Comparison of ENCODE assay signal across 8 cellular contexts in genomic region chr10:1056326-1057105, GRCh38. TPM values are rescaled to one million over a fixed set of nuclear protein-coding genes. Genes with fewer than 3 reads are reported as not detected.
DNase-seq lines count a peak whose midpoint lies in the region; ATAC-seq, FAIRE-seq and TF ChIP-seq lines count a peak whose summit lies in the region.

A gene with protein sequence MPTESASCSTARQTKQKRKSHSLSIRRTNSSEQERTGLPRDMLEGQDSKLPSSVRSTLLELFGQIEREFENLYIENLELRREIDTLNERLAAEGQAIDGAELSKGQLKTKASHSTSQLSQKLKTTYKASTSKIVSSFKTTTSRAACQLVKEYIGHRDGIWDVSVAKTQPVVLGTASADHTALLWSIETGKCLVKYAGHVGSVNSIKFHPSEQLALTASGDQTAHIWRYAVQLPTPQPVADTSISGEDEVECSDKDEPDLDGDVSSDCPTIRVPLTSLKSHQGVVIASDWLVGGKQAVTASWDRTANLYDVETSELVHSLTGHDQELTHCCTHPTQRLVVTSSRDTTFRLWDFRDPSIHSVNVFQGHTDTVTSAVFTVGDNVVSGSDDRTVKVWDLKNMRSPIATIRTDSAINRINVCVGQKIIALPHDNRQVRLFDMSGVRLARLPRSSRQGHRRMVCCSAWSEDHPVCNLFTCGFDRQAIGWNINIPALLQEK (plus strand): TSS chr10:1056385. CDS start chr10:1072156, 15,771 bp downstream.

- H3K4me3 ChIP-seq in H1 (ENCODE audit: extremely low read depth in 1 of 4, insufficient read depth in 2 of 4, low read depth in 3 of 4, low read length in 4 of 4): peak within 1 kb of the TSS; percentile 86 to 97 (median 93)

- no peaks in the 10 kb centered on the region for H3K27me3 ChIP-seq in H1 (replicated peaks in 1 of 4; ENCODE audit: control insufficient read depth in 3 of 4, extremely low read depth in 1 of 4, insufficient read depth in 3 of 4, low read length in 3 of 4)

- no peak within 1 kb of the TSS for H3K14ac ChIP-seq in H1 (ENCODE audit: insufficient read length)

- peak; percentile 48 to 79 for TF ChIP-seq POLR2A in H1 (IDR thresholded peaks at IDR 0.05; ENCODE audit: control extremely low read depth in 1 of 2, low read depth in 2 of 2, low read length in 2 of 2)

- H2BK5ac ChIP-seq in H1 (ENCODE audit: low read depth, low read length): peak within 1 kb of the TSS; percentile 54

- H2AFZ ChIP-seq in H1 (ENCODE audit: low read length): peak within 1 kb of the TSS; percentile 68

- H2BK12ac ChIP-seq in H1 (ENCODE audit: low read depth, low read length): no peak within 1 kb of the TSS

- CTCF ChIA-PET in H1 (lab: Charles Lee; ENCODE audit: partially characterized antibody): interaction anchor here (0.8 kb wide), 1 partner anchor 268 kb away, joined by 3 read pairs; no protein-coding TSS in a partner anchor

- 0% methylated on average over 44 of the region's 87 CpGs; no CpG with 5 or more reads in 1 of the 2 experiments for WGBS in H1 (ENCODE audit: extremely low coverage in 1 of 2, insufficient coverage in 1 of 2, insufficient read length in 1 of 2, insufficient replicate concordance in 2 of 2, low coverage in 1 of 2, low lambda C conversion rate in 2 of 2, missing lambda C conversion rate in 1 of 2), 2 experiments

- peak within 1 kb of the TSS; percentile 73 to 85 for H3K4me2 ChIP-seq in H1 (ENCODE audit: insufficient read depth in 1 of 2, low read depth in 2 of 2, low read length in 2 of 2)

- peak within 1 kb of the TSS; percentile 54 for H4K5ac ChIP-seq in H1 (ENCODE audit: insufficient read length, low read depth, low read length)

- H2BK15ac ChIP-seq in H1 (ENCODE audit: low read length): no peak within 1 kb of the TSS; the same call in 1 of the 2 replicates

- H3K9me3 ChIP-seq in H1 (ENCODE audit: insufficient read depth in 2 of 2, low read depth in 1 of 2, low read length in 1 of 2): no peaks in the 10 kb centered on the region

- H2BK20ac ChIP-seq in H1 (ENCODE audit: low read length): no peak within 1 kb of the TSS

- peaks cover 10% of the 10 kb centered on the region; the same call in 1 of the 2 replicates for H3K79me1 ChIP-seq in H1 (ENCODE audit: low read depth, low read length)

- H3K23ac ChIP-seq in H1 (ENCODE audit: insufficient read length): no peak within 1 kb of the TSS

- H3K79me2 ChIP-seq in H1 (ENCODE audit: control insufficient read depth in 1 of 2, insufficient read depth in 2 of 2, low read length in 2 of 2): peaks cover 6 to 87% of the 10 kb centered on the region in 2 experiments; a peak in 3 of 4 replicates

- FAIRE-seq in GM19239 (lab: Jason Lieb, UNC) (no peak), H1 (lab: Jason Lieb, UNC) (no peak)

- H3K36me3 ChIP-seq in H1 (ENCODE audit: control insufficient read depth in 2 of 4, insufficient read depth in 4 of 4, low read length in 3 of 4): peaks cover 0 to 18% (median 2%) of the 10 kb centered on the region in 4 experiments; a peak in 3 of 8 replicates

- H2BK120ac ChIP-seq in H1 (replicated peaks; ENCODE audit: low read depth, low read length): no peak within 1 kb of the TSS

- peak within 1 kb of the TSS; percentile 63 for H3K56ac ChIP-seq in H1 (replicated peaks; ENCODE audit: insufficient read length, low read depth, low read length)

- peak; percentile 85 for ATAC-seq in HG03439 (IDR thresholded peaks at IDR 0.05; ENCODE audit: unreplicated experiment)

- peak within 1 kb of the TSS; percentile 40 for H4K91ac ChIP-seq in H1 (replicated peaks; ENCODE audit: insufficient read length, low read length)

- peaks cover 0 to 10% of the 10 kb centered on the region in 2 experiments for H4K20me1 ChIP-seq in H1 (replicated peaks in 1 of 2; ENCODE audit: control insufficient read depth in 1 of 2, insufficient read depth in 2 of 2, low read length in 2 of 2)

- no peak within 1 kb of the TSS for H2AK5ac ChIP-seq in H1 (ENCODE audit: low read depth, low read length)

- no peak for TF ChIP-seq RAD21 in H1 (IDR thresholded peaks at IDR 0.05 in 1 of 2, conservative IDR thresholded peaks at IDR 0.05 in 1 of 2; ENCODE audit: low read depth in 2 of 2, low read length in 2 of 2)

- H3K23me2 ChIP-seq in H1 (ENCODE audit: low read depth, low read length): no peaks in the 10 kb centered on the region; the same call in 1 of the 2 replicates

- H3K27ac ChIP-seq in C4-2B (peak within 1 kb of the TSS; percentile 96), H1 (ENCODE audit: low read depth, low read length) (peak within 1 kb of the TSS; percentile 83)

- TF ChIP-seq EP300 in H1 (IDR thresholded peaks at IDR 0.05; ENCODE audit: borderline replicate concordance in 1 of 2, low read depth in 2 of 2, low read length in 2 of 2): no peak

- peak within 1 kb of the TSS; percentile 83 to 93 (median 90) for H3K9ac ChIP-seq in H1 (replicated peaks in 1 of 4; ENCODE audit: extremely low read depth in 1 of 4, low read depth in 3 of 4, low read length in 3 of 4)

- POLR2A ChIA-PET in H1 (lab: Charles Lee; ENCODE audit: partially characterized antibody): interaction anchor here (0.8 to 1.8 kb wide), 9 partner anchors 9 to 174 kb away, joined by 3 to 8 read pairs (median 3); partner anchors contain the start of gene GTPBP4

- TF ChIP-seq CTCF in C4-2B (conservative IDR thresholded peaks at IDR 0.05) (no peak), H1 (IDR thresholded peaks at IDR 0.05; ENCODE audit: control extremely low read depth in 1 of 3, insufficient read depth in 1 of 3, low read depth in 1 of 3, low read length in 3 of 3) (no peak)

- peak within 1 kb of the TSS; percentile 55; the same call in 1 of the 2 replicates for H3K18ac ChIP-seq in H1 (ENCODE audit: extremely low read depth, low read length)

- peak within 1 kb of the TSS; percentile 50 for H3K4ac ChIP-seq in H1 (replicated peaks; ENCODE audit: insufficient read length, low read depth, low read length)

- DNase-seq in GM19239 (ENCODE audit: insufficient read length, low spot score): peak; percentile 90
- peak; percentile 21 for DNase-seq in NK-92 (lab: John Stamatoyannopoulos, UW; ENCODE audit: unreplicated experiment)
- DNase-seq in activated CD8-positive, alpha-beta memory T cell treated with anti-CD3 and anti-CD28 coated beads for 4 hours (ENCODE audit: low read depth in 2 of 2): peak; percentile 78
- peak; percentile 56 to 94 for DNase-seq in H1 (ENCODE audit: low read depth in 1 of 2, low spot score in 2 of 2)
- peak; percentile 96 for DNase-seq in mesenteric fat pad (ENCODE audit: low spot score)
- peak; percentile 80 for DNase-seq in stimulated activated CD8-positive, alpha-beta memory T cell treated with anti-CD3 and anti-CD28 coated beads, Interleukin-15, amount 100 ng/mL, for 1 hour (ENCODE audit: low read depth)

- H4K8ac ChIP-seq in H1 (ENCODE audit: extremely low read depth, insufficient read depth, low read length): peak within 1 kb of the TSS; percentile 81

- H3K4me1 ChIP-seq in H1 (replicated peaks in 1 of 4; ENCODE audit: control insufficient read depth in 3 of 4, insufficient read depth in 4 of 4, low read length in 3 of 4): peaks cover 0 to 9% (median 3%) of the 10 kb centered on the region in 4 experiments; a peak in 3 of 7 replicates

TF ChIP-seq in H1, 55 proteins besides CTCF, POLR2A, EP300 and RAD21 (continues in another document):
- TF ChIP-seq PHF8 (conservative IDR thresholded peaks at IDR 0.05; ENCODE audit: low read depth, low read length): peak; percentile 90
- TF ChIP-seq, protein P1, sequence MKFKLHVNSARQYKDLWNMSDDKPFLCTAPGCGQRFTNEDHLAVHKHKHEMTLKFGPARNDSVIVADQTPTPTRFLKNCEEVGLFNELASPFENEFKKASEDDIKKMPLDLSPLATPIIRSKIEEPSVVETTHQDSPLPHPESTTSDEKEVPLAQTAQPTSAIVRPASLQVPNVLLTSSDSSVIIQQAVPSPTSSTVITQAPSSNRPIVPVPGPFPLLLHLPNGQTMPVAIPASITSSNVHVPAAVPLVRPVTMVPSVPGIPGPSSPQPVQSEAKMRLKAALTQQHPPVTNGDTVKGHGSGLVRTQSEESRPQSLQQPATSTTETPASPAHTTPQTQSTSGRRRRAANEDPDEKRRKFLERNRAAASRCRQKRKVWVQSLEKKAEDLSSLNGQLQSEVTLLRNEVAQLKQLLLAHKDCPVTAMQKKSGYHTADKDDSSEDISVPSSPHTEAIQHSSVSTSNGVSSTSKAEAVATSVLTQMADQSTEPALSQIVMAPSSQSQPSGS (IDR thresholded peaks at IDR 0.05; ENCODE audit: low read length): no peak
- TF ChIP-seq CEBPB (IDR thresholded peaks at IDR 0.05; ENCODE audit: low read depth, low read length): no peak
- peak; percentile 83; the same call in 1 of the 2 replicates for TF ChIP-seq YY1 (IDR thresholded peaks at IDR 0.05; ENCODE audit: low read depth, low read length)
- TF ChIP-seq TBP (IDR thresholded peaks at IDR 0.05; ENCODE audit: low read depth, low read length): peak; percentile 62; the same call in 1 of the 2 replicates
- TF ChIP-seq HDAC6 (IDR thresholded peaks at IDR 0.05; ENCODE audit: low read depth, low read length): no peak
- TF ChIP-seq SIRT6 (IDR thresholded peaks at IDR 0.05; ENCODE audit: low read length): no peak
- TF ChIP-seq EZH2 (IDR thresholded peaks at IDR 0.05; ENCODE audit: low read depth, low read length, severe bottlenecking): no peak
- no peak for TF ChIP-seq SRF (IDR thresholded peaks at IDR 0.05; ENCODE audit: low read depth, low read length)
- 0 out of 2 replicates have a peak, but pooled peaks have one; percentile 45 for TF ChIP-seq EGR1 (IDR thresholded peaks at IDR 0.05; ENCODE audit: borderline replicate concordance, low read depth, low read length)
- no peak for TF ChIP-seq BRCA1 (IDR thresholded peaks at IDR 0.05; ENCODE audit: low read depth, low read length)
- no peak for TF ChIP-seq GTF2F1 (IDR thresholded peaks at IDR 0.05; ENCODE audit: borderline replicate concordance, low read depth, low read length)
- TF ChIP-seq RBBP5 (IDR thresholded peaks at IDR 0.05; ENCODE audit: borderline replicate concordance, low read depth, low read length): peak; percentile 92; the same call in 1 of the 2 replicates
- TF ChIP-seq CHD2 (IDR thresholded peaks at IDR 0.05; ENCODE audit: low read length): no peak
- TF ChIP-seq CBX5 (IDR thresholded peaks at IDR 0.05; ENCODE audit: low read depth, low read length): no peak

RNA-seq across cellular contexts. Expression of the gene that starts here (rescaled TPM):
- total RNA-seq in H1 (2021; fragmentation: NEBNext Ultra II Directional; extraction: Animal tissue kit (Norgen Biotek cat#: 25700)): 10.5 and 12.0 TPM in 2 replicates
- 9.6 and 10.1 TPM in 2 replicates for polyA plus RNA-seq in H1 (2011; rRNA removed)
- polyA plus RNA-seq in H1 (2011; cell fraction: cytosol; rRNA removed): 9.6 TPM
- 11.9 TPM for polyA plus RNA-seq in H1 (2011; cell fraction: nucleus; rRNA removed)
- polyA plus RNA-seq in H1 (2012, experiment 1 of 2): 7.4 to 8.7 TPM (median 8.0 TPM) in 4 replicates
- polyA plus RNA-seq in H1 (2012, experiment 2 of 2): 1.5 TPM
- polyA plus RNA-seq in H1 (2013, experiment 1 of 2): 4.4 TPM
- polyA plus RNA-seq in H1 (2013, experiment 2 of 2): 4.6 TPM
- polyA minus RNA-seq in H1 (2011; rRNA and poly(A)+ RNA removed): 30.8 and 33.1 TPM in 2 replicates
- polyA minus RNA-seq in H1 (2011; cell fraction: cytosol; rRNA and poly(A)+ RNA removed): 7.4 TPM
- 14.6 TPM for polyA minus RNA-seq in H1 (2011; cell fraction: nucleus; rRNA and poly(A)+ RNA removed)
- total RNA-seq in mesenteric fat pad: 17.1 TPM

Comparison
In these comparisons a context has a peak if more than half of its experiments do, and no peak if none do; other contexts are left out.
1. Peak in every context shown above with its lines: DNase-seq, ATAC-seq, H3K4me3 ChIP-seq and H3K27ac ChIP-seq.
2. DNase-seq: peak in every context shown above with its lines; median percentile 96 in mesenteric fat pad; 90 in GM19239; 80 in stimulated activated CD8-positive, alpha-beta memory T cell treated with anti-CD3 and anti-CD28 coated beads, Interleukin-15, amount 100 ng/mL, for 1 hour; 78 in activated CD8-positive, alpha-beta memory T cell treated with anti-CD3 and anti-CD28 coated beads for 4 hours; 75 in H1; 21 in NK-92.